40 cellular contexts compared by ENCODE assay signal in the genomic region with DNA sequence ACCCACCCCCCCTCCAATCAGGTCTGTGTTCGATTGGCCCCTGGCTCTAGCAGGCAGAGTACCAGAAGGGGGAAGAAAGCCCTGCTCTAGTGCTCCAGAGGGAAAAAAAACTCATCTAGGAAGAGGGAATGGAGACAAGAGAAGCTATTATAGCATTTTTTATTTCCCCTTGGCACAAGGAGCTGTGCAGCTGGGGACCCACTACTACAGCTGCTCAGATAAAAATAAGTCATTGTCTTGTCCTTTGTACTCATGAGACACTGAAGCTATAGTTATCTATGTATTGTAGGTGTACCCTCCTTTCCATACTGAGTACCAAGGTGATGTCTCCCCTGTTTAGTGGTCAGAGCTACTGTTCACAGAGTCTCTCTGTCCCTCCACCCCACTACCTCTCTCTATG. TPM values are rescaled to one million over a fixed set of nuclear protein-coding genes. Genes with fewer than 3 reads are reported as not detected.
"Had no signal": no experiment of that assay in that cellular context is flagged by ENCODE, and none has a peak within 500 bp of the region (broad histone marks: within the 10 kb centered on the region; RNA-seq: fewer than 3 reads in every experiment).

No MANE protein-coding gene starts in this region.

- H3K4me3 Mint-ChIP-seq: activated B cell treated with CpG ODN at 0.5 μM for 24 hours; activated CD4-positive, alpha-beta memory T cell treated with anti-CD3 and anti-CD28 coated beads for 36 hours; activated CD8-positive, alpha-beta memory T cell treated with anti-CD3 and anti-CD28 coated beads, Interleukin-2, amount 10 ng/mL, durations not matched to agents 7 days and 5 days; activated naive CD4-positive, alpha-beta T cell treated with anti-CD3 and anti-CD28 coated beads, Interleukin-2, amount 10 ng/mL, durations not matched to agents 7 days and 5 days; activated naive CD8-positive, alpha-beta T cell; activated naive CD8-positive, alpha-beta T cell treated with anti-CD3 and anti-CD28 coated beads, Interleukin-2, amount 50 U/mL, for 24 hours; IgD-negative memory B cell had no signal

- H3K4me3 ChIP-seq: PC-9 had no signal

- ATAC-seq: activated CD8-positive, alpha-beta memory T cell treated with anti-CD3 and anti-CD28 coated beads, Interleukin-2, amount 10 ng/mL, durations not matched to agents 7 days and 5 days; activated naive CD8-positive, alpha-beta T cell treated with anti-CD3 and anti-CD28 coated beads, Interleukin-2, amount 50 U/mL, for 24 hours; Right ventricle myocardium inferior had no signal

- H3K27ac Mint-ChIP-seq: activated B cell treated with CpG ODN at 0.5 μM for 24 hours; activated CD4-positive, alpha-beta memory T cell treated with anti-CD3 and anti-CD28 coated beads for 36 hours; activated CD8-positive, alpha-beta memory T cell treated with anti-CD3 and anti-CD28 coated beads, Interleukin-2, amount 10 ng/mL, durations not matched to agents 7 days and 5 days; activated naive CD4-positive, alpha-beta T cell treated with anti-CD3 and anti-CD28 coated beads, Interleukin-2, amount 10 ng/mL, durations not matched to agents 7 days and 5 days; activated naive CD8-positive, alpha-beta T cell; activated naive CD8-positive, alpha-beta T cell treated with anti-CD3 and anti-CD28 coated beads, Interleukin-2, amount 50 U/mL, for 24 hours; IgD-negative memory B cell had no signal

- H3K36me3 Mint-ChIP-seq: activated CD4-positive, alpha-beta memory T cell treated with anti-CD3 and anti-CD28 coated beads for 36 hours; activated CD8-positive, alpha-beta memory T cell treated with anti-CD3 and anti-CD28 coated beads, Interleukin-2, amount 10 ng/mL, durations not matched to agents 7 days and 5 days; activated naive CD4-positive, alpha-beta T cell treated with anti-CD3 and anti-CD28 coated beads, Interleukin-2, amount 10 ng/mL, durations not matched to agents 7 days and 5 days; activated naive CD8-positive, alpha-beta T cell; IgD-negative memory B cell had no signal

- H3K4me1 Mint-ChIP-seq: activated B cell treated with CpG ODN at 0.5 μM for 24 hours; activated CD8-positive, alpha-beta memory T cell treated with anti-CD3 and anti-CD28 coated beads, Interleukin-2, amount 10 ng/mL, durations not matched to agents 7 days and 5 days; IgD-negative memory B cell had no signal

- H3K27ac ChIP-seq: brain microvascular endothelial cell, PC-9, RWPE1, VCaP had no signal

- DNase-seq: activated B cell treated with CpG ODN at 0.5 μM for 24 hours; activated CD4-positive, alpha-beta memory T cell treated with anti-CD3 and anti-CD28 coated beads for 36 hours; activated CD4-positive, alpha-beta T cell treated with anti-CD3 and anti-CD28 coated beads for 4 hours; activated CD4-positive, alpha-beta T cell treated with anti-CD3 and anti-CD28 coated beads, Interleukin-2, amount 50 U/mL, for 1 hour; activated CD4-positive, CD25-positive, alpha-beta regulatory T cell treated with anti-CD3 and anti-CD28 coated beads, Interleukin-2, amount 50 U/mL, for 72 hours; activated CD8-positive, alpha-beta memory T cell treated with anti-CD3 and anti-CD28 coated beads for 24 hours; activated CD8-positive, alpha-beta memory T cell treated with anti-CD3 and anti-CD28 coated beads, Interleukin-2, amount 10 ng/mL, durations not matched to agents 7 days and 5 days; activated CD8-positive, alpha-beta memory T cell treated with anti-CD3 and anti-CD28 coated beads, Interleukin-2, amount 50 U/mL, for 48 hours; activated effector memory CD4-positive, alpha-beta T cell treated with Interleukin-2 at 50 U/mL for 16 hours; activated naive CD4-positive, alpha-beta T cell treated with anti-CD3 and anti-CD28 coated beads, Interleukin-2, amount 10 ng/mL, durations not matched to agents 7 days and 5 days; activated naive CD8-positive, alpha-beta T cell treated with anti-CD3 and anti-CD28 coated beads, Interleukin-2, amount 50 U/mL, for 24 hours; activated T-cell treated with anti-CD3 and anti-CD28 coated beads, Interleukin-2, amount 50 U/mL, for 48 hours; aorta; brain microvascular endothelial cell; Karpas-422; KBM-7; NCI-H1048; NCI-H1436 treated with DMSO at 0.1 percent for 48 hours; NCI-H1694 treated with DMSO at 0.1 percent for 48 hours; NCI-H2029; NCI-H2107; NCI-H2171; NCI-H510A; NCI-H526; NCI-H748 treated with DMSO at 0.1 percent for 48 hours; NK-92 treated with Interleukin-12 subunit alpha and Interleukin-12 subunit beta, amount 100 ng/mL, for 24 hours; PC-9; SIG-M5; SW 1271; T-helper 1 cell; T-helper 2 cell; T-helper 9 cell had no signal

- H3K27me3 ChIP-seq: brain microvascular endothelial cell had no signal

- H3K27me3 Mint-ChIP-seq: activated B cell treated with CpG ODN at 0.5 μM for 24 hours; activated CD4-positive, alpha-beta memory T cell treated with anti-CD3 and anti-CD28 coated beads for 36 hours; activated naive CD8-positive, alpha-beta T cell had no signal

- H3K9me3 Mint-ChIP-seq: activated B cell treated with CpG ODN at 0.5 μM for 24 hours; activated CD4-positive, alpha-beta memory T cell treated with anti-CD3 and anti-CD28 coated beads for 36 hours; activated naive CD4-positive, alpha-beta T cell treated with anti-CD3 and anti-CD28 coated beads, Interleukin-2, amount 10 ng/mL, durations not matched to agents 7 days and 5 days; activated naive CD8-positive, alpha-beta T cell treated with anti-CD3 and anti-CD28 coated beads, Interleukin-2, amount 50 U/mL, for 24 hours; IgD-negative memory B cell had no signal

RNA-seq across cellular contexts. Expression of a gene that starts 14.3 kb away (rescaled TPM):
- total RNA-seq: activated B cell treated with CpG ODN at 0.5 μM for 24 hours; activated CD4-positive, alpha-beta memory T cell treated with anti-CD3 and anti-CD28 coated beads for 36 hours; activated CD8-positive, alpha-beta memory T cell treated with anti-CD3 and anti-CD28 coated beads, Interleukin-2, amount 10 ng/mL, durations not matched to agents 7 days and 5 days; aorta; MCF 10A; OCI-LY7; Right ventricle myocardium inferior; SK-MEL-5 had no signal
